Comparison of ENCODE assay signal across 7 cellular contexts in genomic region chr19:48896191-48896720, GRCh38. TPM values are rescaled to one million over a fixed set of nuclear protein-coding genes. Genes with fewer than 3 reads are reported as not detected.
DNase-seq lines count a peak whose midpoint lies in the region; ATAC-seq and TF ChIP-seq lines count a peak whose summit lies in the region.
"Had no signal": no experiment of that assay in that cellular context is flagged by ENCODE, and none has a peak within 500 bp of the region (broad histone marks: within the 10 kb centered on the region; RNA-seq: fewer than 3 reads in every experiment).

No MANE protein-coding gene starts in this region.

- no peaks in the 10 kb centered on the region for H4K20me1 ChIP-seq in OCI-LY7 (ENCODE audit: insufficient read depth, low read length)

- CTCF ChIA-PET in OCI-LY7 (lab: Charles Lee; ENCODE audit: unreplicated experiment): no interaction called here

- intact Hi-C loops in OCI-LY7 (cut with micrococcal nuclease; ENCODE audit: unreplicated experiment) (no loop called here), gastrocnemius medialis (cut with DNase I; ENCODE audit: low total_unique reads) (no loop called here)

- H3K4me1 ChIP-seq in OCI-LY7 (ENCODE audit: insufficient read depth, low read length, poor library complexity, severe bottlenecking) (peaks cover 27% of the 10 kb centered on the region), gastrocnemius medialis (peaks cover 7 to 12% of the 10 kb centered on the region in 2 donors)

- no TSS peak for BruUV-seq in OCI-LY7 (replicated peaks; lab: Mats Ljungman, UMichigan)

- no peak for ATAC-seq in gastrocnemius medialis
- no peak for ATAC-seq in GM19463 (IDR thresholded peaks at IDR 0.05; ENCODE audit: unreplicated experiment)

- H3K9me3 ChIP-seq in OCI-LY7 (ENCODE audit: low read length): no peaks in the 10 kb centered on the region
- H3K9me3 ChIP-seq in gastrocnemius medialis: no peaks in the 10 kb centered on the region

- TF ChIP-seq CTCF in OCI-LY7 (conservative IDR thresholded peaks at IDR 0.05; ENCODE audit: low read length) (no peak), gastrocnemius medialis (IDR thresholded peaks at IDR 0.05 in 4 of 5, conservative IDR thresholded peaks at IDR 0.05 in 1 of 5) (no peak)

- H3K4me3 ChIP-seq in OCI-LY7 (ENCODE audit: low read depth, low read length, poor library complexity, severe bottlenecking) (no peak overlapping the region), gastrocnemius medialis (peak overlapping the region; percentile 22 to 51 (median 32))

- POLR2A ChIA-PET in OCI-LY7 (lab: Charles Lee): interaction anchor here (0.8 kb wide), 1 partner anchor 16 kb away, joined by 4 read pairs; no protein-coding TSS in a partner anchor

- TF ChIP-seq POLR2A in erythroblast (IDR thresholded peaks at IDR 0.05; ENCODE audit: low read length): no peak
- TF ChIP-seq POLR2A in gastrocnemius medialis (IDR thresholded peaks at IDR 0.05): no peak

- DNase-seq in OCI-LY7 (ENCODE audit: low spot score): peak; percentile 39
- DNase-seq in erythroblast (lab: John Stamatoyannopoulos, UW): peak; percentile 79
- DNase-seq in gastrocnemius medialis: peak in 1 of 2 donors; percentile 46
- DNase-seq in NCI-H510A treated with DMSO at 0.1 percent for 48 hours (lab: John Stamatoyannopoulos, UW): no peak
- no peak for DNase-seq in NCI-H345 (lab: John Stamatoyannopoulos, UW)

- H3K27ac ChIP-seq in OCI-LY7 (ENCODE audit: low read depth, low read length, poor library complexity, severe bottlenecking) (no peak overlapping the region), gastrocnemius medialis (peak overlapping the region; percentile 14 to 76 (median 54))

- in situ Hi-C loops in gastrocnemius medialis (cut with MboI; ENCODE audit: low sequenced_read_pairs in 4 of 4): no loop called here

- H3K27me3 ChIP-seq in gastrocnemius medialis: no peaks in the 10 kb centered on the region

- no peak overlapping the region for H3K4me2 ChIP-seq in OCI-LY7 (ENCODE audit: low read length)

- no peaks in the 10 kb centered on the region for H3K9me2 ChIP-seq in OCI-LY7 (ENCODE audit: insufficient read depth, low read length)

- peaks cover 5% of the 10 kb centered on the region; the same call in 1 of the 2 replicates for H3K79me2 ChIP-seq in OCI-LY7 (ENCODE audit: insufficient read depth, low read depth, low read length)

- H3K36me3 ChIP-seq in OCI-LY7 (ENCODE audit: insufficient read depth, low read length) (no peaks in the 10 kb centered on the region), gastrocnemius medialis (no peaks in the 10 kb centered on the region)

- H2AFZ ChIP-seq in OCI-LY7 (ENCODE audit: low read length): no peak overlapping the region

RNA-seq across cellular contexts. Expression of gene TULP2, which starts 2.3 kb away (rescaled TPM):
- 0.47 TPM in 1 of 2 replicates, not detected in the other for total RNA-seq in OCI-LY7 (2014; rRNA removed; shearing (Covaris generic))
- total RNA-seq in OCI-LY7 (2022) (1.6 and 2.9 TPM in 2 replicates), gastrocnemius medialis (not detected)

RNA-seq across cellular contexts. Expression of gene NUCB1, which starts 3.9 kb away (rescaled TPM):
- 72.6 and 88.7 TPM in 2 replicates for total RNA-seq in OCI-LY7 (2014; rRNA removed; shearing (Covaris generic))
- total RNA-seq in OCI-LY7 (2022) (73.6 and 85.3 TPM in 2 replicates), gastrocnemius medialis (100 to 1,000 TPM in 3 of 4 donors, 10 to 100 TPM in 1; 83.9 to 162 (median 148) TPM)

RNA-seq across cellular contexts. Expression of gene PPP1R15A, which starts 24.0 kb away (rescaled TPM):
- total RNA-seq in OCI-LY7 (2014; rRNA removed; shearing (Covaris generic)): 31.5 and 31.7 TPM in 2 replicates
- 23.4 and 23.8 TPM in 2 replicates for total RNA-seq in OCI-LY7 (2022)
- 10 to 100 TPM; 28.7 to 73.9 (median 39.8) TPM for total RNA-seq in gastrocnemius medialis

RNA-seq across cellular contexts. Expression of gene PLEKHA4, which starts 27.8 kb away (rescaled TPM):
- 4.7 and 8.4 TPM in 2 replicates for total RNA-seq in OCI-LY7 (2014; rRNA removed; shearing (Covaris generic))
- total RNA-seq in OCI-LY7 (2022) (8.1 and 8.8 TPM in 2 replicates), gastrocnemius medialis (1 to 10 TPM; 3.4 to 9.7 (median 6.3) TPM)

RNA-seq across cellular contexts. Expression of gene DHDH, which starts 37.2 kb away (rescaled TPM):
- not detected in 2 replicates for total RNA-seq in OCI-LY7 (2014; rRNA removed; shearing (Covaris generic))
- 0.53 TPM in 1 of 2 replicates, not detected in the other for total RNA-seq in OCI-LY7 (2022)
- not detected for total RNA-seq in gastrocnemius medialis
- total RNA-seq: pulmonary artery endothelial cell had no signal

Comparison
In these comparisons a context has a peak if more than half of its experiments do, and no peak if none do; other contexts are left out.
1. DNase-seq: peak in OCI-LY7 (single experiment) and erythroblast (2 of 2); none in NCI-H510A treated with DMSO at 0.1 percent for 48 hours (single experiment) and NCI-H345 (single experiment).